In genomic region chr17:80257716-80258213, GRCh38 we compare ENCODE assay signal across 1 cellular context.
TF ChIP-seq lines count a peak whose summit lies in the region.

No MANE protein-coding gene starts in this region.

TF ChIP-seq in A549, 52 proteins besides CTCF, POLR2A, EP300 and RAD21:
- TF ChIP-seq HDAC2 (IDR thresholded peaks at IDR 0.05) = no peak
- TF ChIP-seq HOXB5 (CRISPR knock-in tag; IDR thresholded peaks at IDR 0.05) = no peak
- TF ChIP-seq ATOH8 (CRISPR knock-in tag; IDR thresholded peaks at IDR 0.05; ENCODE audit: low read depth) = no peak
- no peak for TF ChIP-seq REST (IDR thresholded peaks at IDR 0.05)
- TF ChIP-seq NR3C1 (IDR thresholded peaks at IDR 0.05) = no peak
- TF ChIP-seq ESRRA (IDR thresholded peaks at IDR 0.05; ENCODE audit: borderline replicate concordance, low read length) = no peak
- TF ChIP-seq TFCP2L1 (CRISPR knock-in tag; IDR thresholded peaks at IDR 0.05) = no peak
- no peak for TF ChIP-seq CHD4 (IDR thresholded peaks at IDR 0.05; ENCODE audit: borderline replicate concordance)
- no peak for TF ChIP-seq ZNF302 (CRISPR knock-in tag; IDR thresholded peaks at IDR 0.05)
